ENCODE assay signal across 1 cellular context in the genomic region with DNA sequence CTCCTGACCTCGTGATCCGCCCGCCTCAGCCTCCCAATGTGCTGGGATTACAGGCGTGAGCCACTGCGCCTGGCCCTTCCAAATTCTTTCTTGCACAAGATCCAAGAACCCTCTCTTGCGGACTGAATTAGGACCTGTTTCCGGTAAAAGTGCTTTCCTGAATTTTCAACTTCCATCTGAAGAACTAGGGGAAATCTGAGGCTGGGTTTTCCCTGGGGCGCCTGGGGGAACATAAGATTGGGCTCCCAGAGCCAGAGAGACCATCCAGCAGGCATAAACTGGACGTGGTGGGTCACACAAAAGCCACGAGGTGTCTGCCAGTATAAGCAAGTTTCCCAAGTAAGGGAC.
TF ChIP-seq lines count a peak whose summit lies in the region.

No MANE protein-coding gene starts in this region.

TF ChIP-seq in H1, 55 proteins besides CTCF, POLR2A, EP300 and RAD21:
- TF ChIP-seq CREB1 (IDR thresholded peaks at IDR 0.05) (no peak), EGR1 (IDR thresholded peaks at IDR 0.05; ENCODE audit: borderline replicate concordance, low read depth, low read length) (no peak), BACH1 (IDR thresholded peaks at IDR 0.05; ENCODE audit: low read length) (no peak), SIRT6 (IDR thresholded peaks at IDR 0.05; ENCODE audit: low read length) (no peak)
- TF ChIP-seq, protein P1, sequence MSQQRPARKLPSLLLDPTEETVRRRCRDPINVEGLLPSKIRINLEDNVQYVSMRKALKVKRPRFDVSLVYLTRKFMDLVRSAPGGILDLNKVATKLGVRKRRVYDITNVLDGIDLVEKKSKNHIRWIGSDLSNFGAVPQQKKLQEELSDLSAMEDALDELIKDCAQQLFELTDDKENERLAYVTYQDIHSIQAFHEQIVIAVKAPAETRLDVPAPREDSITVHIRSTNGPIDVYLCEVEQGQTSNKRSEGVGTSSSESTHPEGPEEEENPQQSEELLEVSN (IDR thresholded peaks at IDR 0.05) = no peak
